ENCODE assay signal across 8 cellular contexts in the genomic region with DNA sequence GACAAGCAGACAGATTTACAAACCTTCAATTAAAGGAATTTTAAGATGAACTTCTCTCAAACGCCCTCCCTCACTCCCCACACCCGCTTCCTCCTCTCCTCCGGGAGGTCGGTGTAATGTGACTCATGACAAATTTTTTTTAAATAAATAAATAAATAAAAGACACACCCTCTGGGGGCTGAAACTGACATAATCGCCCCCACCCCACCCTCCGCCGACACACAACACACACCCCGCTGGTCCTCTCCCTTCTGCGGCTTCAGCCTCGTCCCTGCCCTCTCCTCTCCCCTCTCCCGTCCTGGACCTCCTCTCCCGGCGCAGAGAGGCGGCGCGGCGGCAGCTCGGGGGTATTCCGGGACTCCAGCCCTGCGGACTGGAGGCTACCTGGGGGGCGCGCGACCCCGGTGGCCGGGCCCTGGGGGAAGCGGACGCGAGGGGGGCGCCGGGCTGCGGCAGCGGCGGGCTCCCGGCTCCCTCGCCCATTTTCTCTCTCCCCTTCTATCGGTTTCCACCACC.
A peak's percentile ranks its signal among the peaks of the same experiment; 100 is the strongest.
DNase-seq lines count a peak whose midpoint lies in the region; ATAC-seq and TF ChIP-seq lines count a peak whose summit lies in the region.

No MANE protein-coding gene starts in this region.

- H3K9me3 ChIP-seq in mucosa of rectum (ENCODE audit: control insufficient read depth in 2 of 2, low read length in 2 of 2) = no peaks in the 10 kb centered on the region

- peak overlapping the region; percentile 97 for H3K4me3 ChIP-seq in mucosa of rectum (ENCODE audit: low read length in 2 of 2)

- peak overlapping the region; percentile 94 to 96 for H3K9ac ChIP-seq in mucosa of rectum (ENCODE audit: low read depth in 1 of 2, low read length in 2 of 2)

- peaks cover 10 to 25% of the 10 kb centered on the region in 2 donors for H3K4me1 ChIP-seq in mucosa of rectum (ENCODE audit: control insufficient read depth in 2 of 2, insufficient read depth in 2 of 2, low read length in 2 of 2)

- H3K27me3 ChIP-seq in mucosa of rectum (ENCODE audit: control insufficient read depth in 2 of 2, insufficient read depth in 2 of 2, low read length in 2 of 2) = no peaks in the 10 kb centered on the region

- ATAC-seq in HG02623 (IDR thresholded peaks at IDR 0.05; ENCODE audit: unreplicated experiment) = peak; percentile 6

- H3K27ac ChIP-seq in mucosa of rectum (ENCODE audit: low read depth in 2 of 2, low read length in 2 of 2) = peak overlapping the region; percentile 98 to 99

- DNase-seq in GM13976 (ENCODE audit: low spot score) (peak; percentile 27), NCI-H2227 treated with DMSO at 0.1 percent for 48 hours (lab: John Stamatoyannopoulos, UW) (peak; percentile 15), epidermal melanocyte (ENCODE audit: insufficient read length, low spot score) (peak; percentile 39), SKM-1 treated with dmso at 0.1 percent for 144 hours (lab: John Stamatoyannopoulos, UW; ENCODE audit: unreplicated experiment) (no peak)
- DNase-seq in activated CD8-positive, alpha-beta memory T cell treated with anti-CD3 and anti-CD28 coated beads for 48 hours (ENCODE audit: low read depth in 2 of 3, low spot score in 2 of 3) = peak; percentile 11 to 46 (median 37)
- peak; percentile 34 for DNase-seq in stimulated activated CD8-positive, alpha-beta memory T cell treated with anti-CD3 and anti-CD28 coated beads, Interleukin-2, amount 100 ng/mL, for 48 hours (ENCODE audit: low read depth in 2 of 2)

- in situ Hi-C loops in GM13976 (cut with MboI; ENCODE audit: low sequenced_read_pairs, unreplicated experiment) = loop anchor here (10.0 kb wide), 1 partner anchor 525 kb away; no protein-coding TSS in a partner anchor

- no peaks in the 10 kb centered on the region for H3K36me3 ChIP-seq in mucosa of rectum (ENCODE audit: control insufficient read depth in 2 of 2, insufficient read depth in 2 of 2, low read length in 2 of 2)

- no peak for TF ChIP-seq CTCF in GM13976 (IDR thresholded peaks at IDR 0.05; ENCODE audit: borderline replicate concordance, control extremely low read depth, extremely low read depth, insufficient read depth, missing control alignments)
